2 cellular contexts compared by ENCODE assay signal in the genomic region with DNA sequence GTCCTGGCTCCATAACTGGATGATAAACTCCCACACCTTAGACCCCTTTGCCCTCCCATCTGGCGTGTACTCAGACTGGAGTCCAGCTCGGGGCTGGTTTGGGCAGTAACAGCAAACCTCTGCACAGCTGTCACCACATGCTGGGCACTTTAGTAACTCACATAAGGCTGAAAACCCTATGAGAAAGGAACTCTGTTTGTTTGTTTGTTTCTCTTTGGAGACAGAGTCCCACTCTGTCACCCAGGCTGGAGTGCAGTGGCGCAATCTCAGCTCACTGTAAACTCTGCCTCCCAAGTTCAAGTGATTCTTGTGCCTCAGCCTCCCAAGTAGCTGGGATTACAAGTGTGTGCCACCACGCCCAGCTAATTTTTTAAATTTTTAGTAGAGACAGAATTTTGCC. TPM values are rescaled to one million over a fixed set of nuclear protein-coding genes. Genes with fewer than 3 reads are reported as not detected.
"Had no signal": no experiment of that assay in that cellular context is flagged by ENCODE, and none has a peak within 500 bp of the region (broad histone marks: within the 10 kb centered on the region; RNA-seq: fewer than 3 reads in every experiment).

No MANE protein-coding gene starts in this region.

RNA-seq across cellular contexts. Expression of a gene that starts 1.2 kb away (rescaled TPM):
- total RNA-seq: natural killer cell, neural crest cell had no signal
